21 cellular contexts compared by ENCODE assay signal in genomic region chr14:55349565-55349964, GRCh38.
DNase-seq lines count a peak whose midpoint lies in the region; ATAC-seq, FAIRE-seq and TF ChIP-seq lines count a peak whose summit lies in the region.
"Had no signal": no experiment of that assay in that cellular context is flagged by ENCODE, and none has a peak within 500 bp of the region (broad histone marks: within the 10 kb centered on the region; RNA-seq: fewer than 3 reads in every experiment).

No MANE protein-coding gene starts in this region.

- no peak overlapping the region for H2AFZ ChIP-seq in OCI-LY1 (ENCODE audit: low read length)
- no peak overlapping the region for H2AFZ ChIP-seq in hepatocyte
- H2AFZ ChIP-seq: GM23338 had no signal

- H3K9me3 ChIP-seq in OCI-LY1 (ENCODE audit: low read length) (no peaks in the 10 kb centered on the region), hepatocyte (ENCODE audit: low read depth) (no peaks in the 10 kb centered on the region)
- H3K9me3 ChIP-seq: pancreas, Peyer's patch, SK-N-SH had no signal

- H3K79me2 ChIP-seq in OCI-LY1 (ENCODE audit: insufficient read depth, low read length) = no peaks in the 10 kb centered on the region
- H3K79me2 ChIP-seq in hepatocyte = peaks cover 71% of the 10 kb centered on the region

- H3K36me3 ChIP-seq in OCI-LY1 (ENCODE audit: insufficient read depth, low read length) = peaks cover 26% of the 10 kb centered on the region; the same call in 1 of the 2 replicates
- no peaks in the 10 kb centered on the region for H3K36me3 ChIP-seq in hepatocyte (replicated peaks; ENCODE audit: insufficient read depth, low read depth)
- H3K36me3 ChIP-seq: pancreas had no signal

- H3K27me3 Mint-ChIP-seq in stimulated activated memory B cell treated with anti-CD40 and anti-IgM and Interleukin-4, amounts not matched to agents 10 μg/mL and 1 μg/mL and 100 μg/mL, for 72 hours = no peaks in the 10 kb centered on the region
- H3K27me3 Mint-ChIP-seq: activated CD4-positive, alpha-beta T cell treated with anti-CD3 and anti-CD28 coated beads, Interleukin-2, amount 10 ng/mL, durations not matched to agents 7 days and 5 days; activated naive CD8-positive, alpha-beta T cell treated with anti-CD3 and anti-CD28 coated beads, Interleukin-2, amount 10 ng/mL, durations not matched to agents 7 days and 5 days; dendritic cell treated with granulocyte-macrophage colony-stimulating factor and Interleukin-4, amounts not matched to agents 40 ng/mL and 50 ng/mL, for 4 days had no signal

- no peak for DNase-seq in GM12891 (ENCODE audit: insufficient read length, low spot score)
- DNase-seq in hepatocyte (ENCODE audit: low spot score) = no peak
- DNase-seq in NCI-H345 (lab: John Stamatoyannopoulos, UW) = no peak
- no peak for DNase-seq in foreskin fibroblast
- no peak for DNase-seq in GM10266 (ENCODE audit: extremely low spot score)
- DNase-seq in NCI-H774 (lab: John Stamatoyannopoulos, UW) = no peak
- DNase-seq: activated CD4-positive, alpha-beta T cell treated with anti-CD3 and anti-CD28 coated beads, Interleukin-2, amount 10 ng/mL, durations not matched to agents 7 days and 5 days; activated naive CD8-positive, alpha-beta T cell treated with anti-CD3 and anti-CD28 coated beads, Interleukin-2, amount 10 ng/mL, durations not matched to agents 7 days and 5 days; activated T-cell treated with anti-CD3 and anti-CD28 coated beads, Interleukin-2, amount 50 U/mL, for 1 hour; AML-193; brain microvascular endothelial cell; DMS 273 treated with DMSO at 0.1 percent for 48 hours; GDM1; NCI-H748 treated with DMSO at 0.1 percent for 48 hours; pancreas; SK-N-SH had no signal

- H4K20me1 ChIP-seq in OCI-LY1 (ENCODE audit: insufficient read depth, low read length) = no peaks in the 10 kb centered on the region
- peaks cover 9% of the 10 kb centered on the region for H4K20me1 ChIP-seq in hepatocyte (ENCODE audit: insufficient read depth, poor library complexity, severe bottlenecking)

- no peaks in the 10 kb centered on the region for H3K9me3 Mint-ChIP-seq in stimulated activated memory B cell treated with anti-CD40 and anti-IgM and Interleukin-4, amounts not matched to agents 10 μg/mL and 1 μg/mL and 100 μg/mL, for 72 hours
- H3K9me3 Mint-ChIP-seq: activated CD4-positive, alpha-beta T cell treated with anti-CD3 and anti-CD28 coated beads, Interleukin-2, amount 10 ng/mL, durations not matched to agents 7 days and 5 days; activated naive CD8-positive, alpha-beta T cell treated with anti-CD3 and anti-CD28 coated beads, Interleukin-2, amount 10 ng/mL, durations not matched to agents 7 days and 5 days; dendritic cell treated with granulocyte-macrophage colony-stimulating factor and Interleukin-4, amounts not matched to agents 40 ng/mL and 50 ng/mL, for 4 days; GM23338 had no signal

- FAIRE-seq in GM12891 (lab: Jason Lieb, UNC) = peak; percentile 69
- FAIRE-seq: pancreas had no signal

- H3K4me3 Mint-ChIP-seq in stimulated activated memory B cell treated with anti-CD40 and anti-IgM and Interleukin-4, amounts not matched to agents 10 μg/mL and 1 μg/mL and 100 μg/mL, for 72 hours = peak overlapping the region; percentile 76
- H3K4me3 Mint-ChIP-seq: activated CD4-positive, alpha-beta T cell treated with anti-CD3 and anti-CD28 coated beads, Interleukin-2, amount 10 ng/mL, durations not matched to agents 7 days and 5 days; activated naive CD8-positive, alpha-beta T cell treated with anti-CD3 and anti-CD28 coated beads, Interleukin-2, amount 10 ng/mL, durations not matched to agents 7 days and 5 days; dendritic cell treated with granulocyte-macrophage colony-stimulating factor and Interleukin-4, amounts not matched to agents 40 ng/mL and 50 ng/mL, for 4 days; GM23338 had no signal

- peak; percentile 86 for ATAC-seq in stimulated activated memory B cell treated with anti-CD40 and anti-IgM and Interleukin-4, amounts not matched to agents 10 μg/mL and 1 μg/mL and 100 μg/mL, for 72 hours
- ATAC-seq: GM23338, pancreas had no signal

- H3K4me1 Mint-ChIP-seq in stimulated activated memory B cell treated with anti-CD40 and anti-IgM and Interleukin-4, amounts not matched to agents 10 μg/mL and 1 μg/mL and 100 μg/mL, for 72 hours = peaks cover 49% of the 10 kb centered on the region

- WGBS in hepatocyte (ENCODE audit: low lambda C conversion rate, missing lambda C conversion rate) = 54% methylated on average over 12 of the region's 12 CpGs

- no peak overlapping the region; the same call in 1 of the 2 replicates for H3K9ac ChIP-seq in OCI-LY1 (ENCODE audit: low read length)
- H3K9ac ChIP-seq: SK-N-SH had no signal

- no peak for TF ChIP-seq POLR2A in GM12891 (IDR thresholded peaks at IDR 0.05; ENCODE audit: low read depth, low read length)

- H3K9me2 ChIP-seq in OCI-LY1 (ENCODE audit: low read depth, low read length) (no peaks in the 10 kb centered on the region), hepatocyte (replicated peaks; ENCODE audit: insufficient read depth) (no peaks in the 10 kb centered on the region)
- H3K9me2 ChIP-seq: SK-N-SH had no signal

- H3K27ac Mint-ChIP-seq in stimulated activated memory B cell treated with anti-CD40 and anti-IgM and Interleukin-4, amounts not matched to agents 10 μg/mL and 1 μg/mL and 100 μg/mL, for 72 hours = peak overlapping the region; percentile 81
- H3K27ac Mint-ChIP-seq: activated CD4-positive, alpha-beta T cell treated with anti-CD3 and anti-CD28 coated beads, Interleukin-2, amount 10 ng/mL, durations not matched to agents 7 days and 5 days; activated naive CD8-positive, alpha-beta T cell treated with anti-CD3 and anti-CD28 coated beads, Interleukin-2, amount 10 ng/mL, durations not matched to agents 7 days and 5 days; dendritic cell treated with granulocyte-macrophage colony-stimulating factor and Interleukin-4, amounts not matched to agents 40 ng/mL and 50 ng/mL, for 4 days; GM23338 had no signal

- peak overlapping the region; percentile 20 for H3K4me3 ChIP-seq in OCI-LY1 (ENCODE audit: low read depth, low read length, poor library complexity, severe bottlenecking)
- no peak overlapping the region for H3K4me3 ChIP-seq in hepatocyte
- no peak overlapping the region for H3K4me3 ChIP-seq in foreskin fibroblast (ENCODE audit: low read depth in 1 of 2, low read length in 2 of 2)
- H3K4me3 ChIP-seq: GM23338, pancreas, Peyer's patch had no signal

- H3K4me1 ChIP-seq in OCI-LY1 (ENCODE audit: insufficient read depth, low read length, severe bottlenecking) (peaks cover 23% of the 10 kb centered on the region), hepatocyte (ENCODE audit: insufficient read depth) (peaks cover 8% of the 10 kb centered on the region)

- peaks cover 12% of the 10 kb centered on the region for H3K36me3 Mint-ChIP-seq in stimulated activated memory B cell treated with anti-CD40 and anti-IgM and Interleukin-4, amounts not matched to agents 10 μg/mL and 1 μg/mL and 100 μg/mL, for 72 hours

- peak overlapping the region; percentile 53; the same call in 1 of the 2 replicates for H3K4me2 ChIP-seq in OCI-LY1 (ENCODE audit: low read length)
- H3K4me2 ChIP-seq in hepatocyte = peak overlapping the region; percentile 7
- H3K4me2 ChIP-seq: GM23338, SK-N-SH had no signal

- H3K27me3 ChIP-seq in OCI-LY1 (ENCODE audit: insufficient read depth, low read length) (no peaks in the 10 kb centered on the region), hepatocyte (no peaks in the 10 kb centered on the region)
- H3K27me3 ChIP-seq: brain microvascular endothelial cell, pancreas, Peyer's patch had no signal

- no peaks in the 10 kb centered on the region for H3F3A ChIP-seq in OCI-LY1 (ENCODE audit: insufficient read depth, low read length)

- no peak for TF ChIP-seq CTCF in OCI-LY1 (IDR thresholded peaks at IDR 0.05; ENCODE audit: low read length)
- no peak for TF ChIP-seq CTCF in hepatocyte (IDR thresholded peaks at IDR 0.05; ENCODE audit: poor library complexity)
- TF ChIP-seq CTCF in foreskin fibroblast (IDR thresholded peaks at IDR 0.05; ENCODE audit: low read depth, low read length) = no peak
- TF ChIP-seq CTCF in GM10266 (IDR thresholded peaks at IDR 0.05; ENCODE audit: control insufficient read depth, insufficient read depth, low read depth, missing control alignments) = no peak

- H3K27ac ChIP-seq in OCI-LY1 (ENCODE audit: low read depth, low read length, poor library complexity, severe bottlenecking) (peak overlapping the region; percentile 61), hepatocyte (no peak overlapping the region)
- H3K27ac ChIP-seq: brain microvascular endothelial cell, pancreas had no signal

TF ChIP-seq in GM12891, 5 proteins besides CTCF, POLR2A, EP300 and RAD21:
- no peak for TF ChIP-seq POU2F2 (IDR thresholded peaks at IDR 0.05; ENCODE audit: low read depth, low read length)
- TF ChIP-seq POLR2AphosphoS5 (IDR thresholded peaks at IDR 0.05; ENCODE audit: low read depth, low read length) = no peak
- no peak for TF ChIP-seq PAX5 (IDR thresholded peaks at IDR 0.05; ENCODE audit: insufficient read depth, low read length, severe bottlenecking)
- TF ChIP-seq TAF1 (IDR thresholded peaks at IDR 0.05; ENCODE audit: low read depth, low read length) = no peak
- TF ChIP-seq SPI1 (IDR thresholded peaks at IDR 0.05; ENCODE audit: low read depth, low read length) = no peak
TF ChIP-seq in GM12891: peak in this region for 0.
